Comparison of ENCODE assay signal across 20 cellular contexts in the genomic region with DNA sequence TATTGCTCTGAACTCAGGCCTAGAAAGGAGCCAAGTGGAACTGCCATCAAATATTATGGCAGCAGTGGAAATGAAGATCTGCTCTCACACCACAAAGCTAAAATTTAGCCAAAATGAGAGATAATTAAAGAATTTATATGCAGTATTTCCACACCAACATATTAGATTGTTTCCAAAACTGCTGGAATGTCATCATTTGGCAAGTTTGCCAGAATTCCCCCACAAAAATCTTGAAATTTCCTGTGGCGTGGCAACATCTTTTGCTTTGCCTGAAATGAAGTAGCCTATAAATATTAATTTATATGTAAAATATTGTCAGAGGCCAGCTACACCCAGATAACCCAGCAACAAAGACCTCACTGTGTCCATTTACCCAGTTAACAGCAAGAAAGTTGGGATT. TPM values are rescaled to one million over a fixed set of nuclear protein-coding genes. Genes with fewer than 3 reads are reported as not detected.
DNase-seq lines count a peak whose midpoint lies in the region; ATAC-seq and TF ChIP-seq lines count a peak whose summit lies in the region.
"Had no signal": no experiment of that assay in that cellular context is flagged by ENCODE, and none has a peak within 500 bp of the region (broad histone marks: within the 10 kb centered on the region; RNA-seq: fewer than 3 reads in every experiment).

No MANE protein-coding gene starts in this region.

- no peak for TF ChIP-seq CTCF in VCaP (conservative IDR thresholded peaks at IDR 0.05)

- ATAC-seq in left lobe of liver: no peak
- ATAC-seq: A549, HCT116 had no signal

- peak overlapping the region; percentile 25 for H3K27ac ChIP-seq in VCaP
- H3K27ac ChIP-seq: 22Rv1, A549, C4-2B had no signal

- DNase-seq in AG08395 (ENCODE audit: low spot score): peak; percentile 45
- peak; percentile 53 for DNase-seq in EH (ENCODE audit: low read depth)
- DNase-seq in fibroblast of peridontal ligament (ENCODE audit: extremely low read depth): peak; percentile 55
- DNase-seq in cerebellum (ENCODE audit: low spot score): no peak
- DNase-seq in NCI-H345 treated with DMSO at 0.1 percent for 48 hours (lab: John Stamatoyannopoulos, UW; ENCODE audit: unreplicated experiment): no peak
- DNase-seq in left lobe of liver (ENCODE audit: low spot score): no peak
- DNase-seq: AML-193; CD4-positive, alpha-beta T cell; DMS153; DMS79; EL; GOT3; H7; HFFc6; KG1 had no signal

RNA-seq across cellular contexts. Expression of gene C11orf71, which starts 13.8 kb away (rescaled TPM):
- 7.3 TPM for total RNA-seq in cerebellum
- total RNA-seq in left lobe of liver: 11.9 TPM

RNA-seq across cellular contexts. Expression of gene RBM7, which starts 13.9 kb away (rescaled TPM):
- 17.7 TPM for total RNA-seq in cerebellum
- 8.7 TPM for total RNA-seq in left lobe of liver

RNA-seq across cellular contexts. Expression of gene REXO2, which starts 52.7 kb away (rescaled TPM):
- total RNA-seq in cerebellum (40.1 TPM), left lobe of liver (23.6 TPM)

Comparison
In these comparisons a context has a peak if more than half of its experiments do, and no peak if none do; other contexts are left out.
1. DNase-seq: peak in AG08395 (single experiment), EH (single experiment) and fibroblast of peridontal ligament (single experiment); none in cerebellum (single experiment), NCI-H345 treated with DMSO at 0.1 percent for 48 hours (single experiment) and left lobe of liver (single experiment).